10 cellular contexts compared by ENCODE assay signal in genomic region chr16:10579575-10579964, GRCh38. TPM values are rescaled to one million over a fixed set of nuclear protein-coding genes. Genes with fewer than 3 reads are reported as not detected.
A peak's percentile ranks its signal among the peaks of the same experiment; 100 is the strongest.
DNase-seq lines count a peak whose midpoint lies in the region; ATAC-seq and TF ChIP-seq lines count a peak whose summit lies in the region.
"Had no signal": no experiment of that assay in that cellular context is flagged by ENCODE, and none has a peak within 500 bp of the region (broad histone marks: within the 10 kb centered on the region; RNA-seq: fewer than 3 reads in every experiment).

No MANE protein-coding gene starts in this region.

- H3K4me3 ChIP-seq in right atrium auricular region: peak overlapping the region; percentile 82 to 98
- H3K4me3 ChIP-seq in esophagus squamous epithelium: peak overlapping the region; percentile 79 to 95 (median 94)
- peak overlapping the region; percentile 72 for H3K4me3 ChIP-seq in neural cell (ENCODE audit: low read length)

- H3K9me3 Mint-ChIP-seq in activated CD4-positive, alpha-beta T cell treated with anti-CD3 and anti-CD28 coated beads for 36 hours (ENCODE audit: low read depth): no peaks in the 10 kb centered on the region
- H3K9me3 Mint-ChIP-seq in stimulated activated effector memory CD8-positive, alpha-beta T cell treated with anti-CD3 and anti-CD28 coated beads, Interleukin-12 subunit alpha, Interleukin-12 subunit beta, amount 100 ng/mL, for 72 hours: no peaks in the 10 kb centered on the region
- H3K9me3 Mint-ChIP-seq: CD4-positive, alpha-beta T cell had no signal

- no peaks in the 10 kb centered on the region for H3F3A ChIP-seq in neural cell (ENCODE audit: insufficient read depth, low read length, poor library complexity, severe bottlenecking)

- no peak for ATAC-seq in Right ventricle myocardium inferior
- no peak for ATAC-seq in activated CD4-positive, alpha-beta T cell treated with anti-CD3 and anti-CD28 coated beads for 36 hours
- no peak for ATAC-seq in stimulated activated effector memory CD8-positive, alpha-beta T cell treated with anti-CD3 and anti-CD28 coated beads, Interleukin-12 subunit alpha, Interleukin-12 subunit beta, amount 100 ng/mL, for 72 hours

- POLR2A ChIA-PET in activated CD4-positive, alpha-beta T cell treated with anti-CD3 and anti-CD28 coated beads for 36 hours (lab: Charles Lee): no interaction called here

- H3K36me3 ChIP-seq in right atrium auricular region: no peaks in the 10 kb centered on the region
- peaks cover 0 to 3% (median 0%) of the 10 kb centered on the region in 3 donors for H3K36me3 ChIP-seq in esophagus squamous epithelium
- no peaks in the 10 kb centered on the region for H3K36me3 ChIP-seq in neural cell (ENCODE audit: insufficient read depth, low read length)

- H3K27me3 ChIP-seq in right atrium auricular region (no peaks in the 10 kb centered on the region), esophagus squamous epithelium (peaks cover 0 to 12% (median 0%) of the 10 kb centered on the region in 4 donors), neural cell (ENCODE audit: insufficient read depth, low read depth, low read length) (peaks cover 23% of the 10 kb centered on the region)

- peaks cover 43% of the 10 kb centered on the region for H3K27me3 Mint-ChIP-seq in activated CD4-positive, alpha-beta T cell treated with anti-CD3 and anti-CD28 coated beads for 36 hours

- TF ChIP-seq CTCF in right atrium auricular region (IDR thresholded peaks at IDR 0.05) (no peak), esophagus squamous epithelium (IDR thresholded peaks at IDR 0.05) (no peak), neural cell (IDR thresholded peaks at IDR 0.05; ENCODE audit: poor library complexity, severe bottlenecking) (no peak)

- TF ChIP-seq EP300 in neural cell (conservative IDR thresholded peaks at IDR 0.05; ENCODE audit: poor library complexity, severe bottlenecking): no peak

- H3K9ac ChIP-seq in neural cell (ENCODE audit: low read length): no peak overlapping the region

- no peak overlapping the region for H2AFZ ChIP-seq in neural cell (ENCODE audit: low read depth, low read length)

- H3K4me1 ChIP-seq in right atrium auricular region: peaks cover 0 to 52% of the 10 kb centered on the region in 2 donors
- H3K4me1 ChIP-seq in esophagus squamous epithelium: peaks cover 28 to 63% (median 37%) of the 10 kb centered on the region in 3 donors

- no peak for DNase-seq in right atrium auricular region (ENCODE audit: low spot score)
- no peak for DNase-seq in Right ventricle myocardium inferior (ENCODE audit: missing footprints)
- no peak for DNase-seq in esophagus squamous epithelium (lab: John Stamatoyannopoulos, UW)
- DNase-seq in activated CD4-positive, alpha-beta T cell treated with anti-CD3 and anti-CD28 coated beads for 36 hours: no peak
- DNase-seq in SW 1271 (lab: John Stamatoyannopoulos, UW): no peak
- DNase-seq in stimulated activated effector memory CD8-positive, alpha-beta T cell treated with anti-CD3 and anti-CD28 coated beads, Interleukin-12 subunit alpha, Interleukin-12 subunit beta, amount 100 ng/mL, for 72 hours (ENCODE audit: low spot score in 2 of 2): no peak
- no peak for DNase-seq in NCI-H2227 treated with DMSO at 0.1 percent for 48 hours (lab: John Stamatoyannopoulos, UW)
- DNase-seq: activated CD4-positive, CD25-positive, alpha-beta regulatory T cell; CD4-positive, alpha-beta T cell had no signal

- no peak overlapping the region for H3K4me2 ChIP-seq in neural cell (ENCODE audit: low read length)

- H4K20me1 ChIP-seq in neural cell (ENCODE audit: insufficient read depth): no peaks in the 10 kb centered on the region

- intact Hi-C loops in Right ventricle myocardium inferior (cut with DNase I) (loop anchor here (5.0 kb wide), 3 partner anchors 158 to 358 kb away; no protein-coding TSS in a partner anchor), esophagus squamous epithelium (cut with DNase I) (loop anchor here (5.0 kb wide), 1 partner anchor 153 kb away; no protein-coding TSS in a partner anchor)
- intact Hi-C loops in activated CD4-positive, alpha-beta T cell treated with anti-CD3 and anti-CD28 coated beads for 36 hours (cut with DNase I, micrococcal nuclease): no loop called here

- no peak overlapping the region for H3K27ac Mint-ChIP-seq in activated CD4-positive, alpha-beta T cell treated with anti-CD3 and anti-CD28 coated beads for 36 hours
- no peak overlapping the region for H3K27ac Mint-ChIP-seq in stimulated activated effector memory CD8-positive, alpha-beta T cell treated with anti-CD3 and anti-CD28 coated beads, Interleukin-12 subunit alpha, Interleukin-12 subunit beta, amount 100 ng/mL, for 72 hours
- H3K27ac Mint-ChIP-seq: CD4-positive, alpha-beta T cell had no signal

- CTCF ChIA-PET in activated CD4-positive, alpha-beta T cell treated with anti-CD3 and anti-CD28 coated beads for 36 hours (lab: Charles Lee): interaction anchor here (0.6 kb wide), 1 partner anchor 1304 kb away, joined by 5 read pairs; no protein-coding TSS in a partner anchor

- no peaks in the 10 kb centered on the region for H3K9me2 ChIP-seq in neural cell (ENCODE audit: insufficient read depth, low read length)

- H3K4me1 Mint-ChIP-seq in activated CD4-positive, alpha-beta T cell treated with anti-CD3 and anti-CD28 coated beads for 36 hours: no peaks in the 10 kb centered on the region
- no peaks in the 10 kb centered on the region for H3K4me1 Mint-ChIP-seq in stimulated activated effector memory CD8-positive, alpha-beta T cell treated with anti-CD3 and anti-CD28 coated beads, Interleukin-12 subunit alpha, Interleukin-12 subunit beta, amount 100 ng/mL, for 72 hours

- peak overlapping the region; percentile 98 for H3K27ac ChIP-seq in right atrium auricular region
- H3K27ac ChIP-seq in esophagus squamous epithelium: peak overlapping the region; percentile 97 to 98 (median 97)
- no peak overlapping the region for H3K27ac ChIP-seq in neural cell (ENCODE audit: low read length)

- no peaks in the 10 kb centered on the region for H3K79me2 ChIP-seq in neural cell (replicated peaks; ENCODE audit: insufficient read depth, low read length)

- H3K36me3 Mint-ChIP-seq in activated CD4-positive, alpha-beta T cell treated with anti-CD3 and anti-CD28 coated beads for 36 hours (ENCODE audit: low read depth): no peaks in the 10 kb centered on the region
- no peaks in the 10 kb centered on the region for H3K36me3 Mint-ChIP-seq in stimulated activated effector memory CD8-positive, alpha-beta T cell treated with anti-CD3 and anti-CD28 coated beads, Interleukin-12 subunit alpha, Interleukin-12 subunit beta, amount 100 ng/mL, for 72 hours

- H3K9me3 ChIP-seq in right atrium auricular region: no peaks in the 10 kb centered on the region
- no peaks in the 10 kb centered on the region for H3K9me3 ChIP-seq in esophagus squamous epithelium
- H3K9me3 ChIP-seq in neural cell (ENCODE audit: low read length): no peaks in the 10 kb centered on the region

- no peak for TF ChIP-seq RAD21 in neural cell (conservative IDR thresholded peaks at IDR 0.05)

- H3K4me3 Mint-ChIP-seq in activated CD4-positive, alpha-beta T cell treated with anti-CD3 and anti-CD28 coated beads for 36 hours: no peak overlapping the region
- H3K4me3 Mint-ChIP-seq in stimulated activated effector memory CD8-positive, alpha-beta T cell treated with anti-CD3 and anti-CD28 coated beads, Interleukin-12 subunit alpha, Interleukin-12 subunit beta, amount 100 ng/mL, for 72 hours: no peak overlapping the region
- H3K4me3 Mint-ChIP-seq: CD4-positive, alpha-beta T cell had no signal

- TF ChIP-seq POLR2A in esophagus squamous epithelium (IDR thresholded peaks at IDR 0.05): no peak

- 0% methylated on average over 4 of the region's 6 CpGs; no CpG with 5 or more reads in 1 of the 2 donors for WGBS in esophagus squamous epithelium, 2 donors

TF ChIP-seq in neural cell, 6 proteins besides CTCF, POLR2A, EP300 and RAD21:
- no peak for TF ChIP-seq POLR2AphosphoS5 (IDR thresholded peaks at IDR 0.05)

RNA-seq across cellular contexts. Expression of gene EMP2, which starts 0.8 kb away (rescaled TPM):
- total RNA-seq in right atrium auricular region (10 to 100 TPM; 40.3 to 66.8 TPM), Right ventricle myocardium inferior (110 TPM), esophagus squamous epithelium (100 to 1,000 TPM; 108 to 121 (median 109) TPM)
- polyA plus RNA-seq in neural cell: 0.14 TPM in 1 of 2 replicates, not detected in the other
- polyA minus RNA-seq in neural cell: 0.12 TPM in 1 of 2 replicates, not detected in the other
- not detected for total RNA-seq in activated CD4-positive, alpha-beta T cell treated with anti-CD3 and anti-CD28 coated beads for 36 hours
- total RNA-seq: CD4-positive, alpha-beta T cell had no signal

Comparison
In these comparisons a context has a peak if more than half of its experiments do, and no peak if none do; other contexts are left out.
1. RNA of gene EMP2, which starts 0.8 kb away (total RNA-seq): 110 TPM in Right ventricle myocardium inferior (single experiment), 108 to 121 TPM in esophagus squamous epithelium and 40.3 to 66.8 TPM in right atrium auricular region; not detected in activated CD4-positive, alpha-beta T cell treated with anti-CD3 and anti-CD28 coated beads for 36 hours; every median in the first group is over 10 times any median in the second.
2. intact Hi-C loops: an anchor here in Right ventricle myocardium inferior (5.0 kb wide) and esophagus squamous epithelium (5.0 kb wide); none called in activated CD4-positive, alpha-beta T cell treated with anti-CD3 and anti-CD28 coated beads for 36 hours.
3. Peak in every context shown above with its lines, with median percentiles within 50 percentile points of each other: H3K4me3 ChIP-seq.